ENCODE assay signal across 1 cellular context in genomic region chr2:46849741-46850474, GRCh38.
TF ChIP-seq lines count a peak whose summit lies in the region.

No MANE protein-coding gene starts in this region.

TF ChIP-seq in HepG2, 621 proteins besides CTCF, POLR2A, EP300 and RAD21 (continued from another document):
- TF ChIP-seq RERE (CRISPR knock-in tag; IDR thresholded peaks at IDR 0.05; ENCODE audit: low read depth) (no peak), ZNF510 (CRISPR knock-in tag; IDR thresholded peaks at IDR 0.05; ENCODE audit: low read depth) (no peak), ZNF563 (CRISPR knock-in tag; IDR thresholded peaks at IDR 0.05) (peak; percentile 29; the same call in 1 of the 2 replicates), ZNF430 (CRISPR knock-in tag; IDR thresholded peaks at IDR 0.05) (0 out of 2 replicates have a peak, but pooled peaks have one; percentile 15)
